In genomic region chr6:107820571-107821261, GRCh38 we compare ENCODE assay signal across 8 cellular contexts. TPM values are rescaled to one million over a fixed set of nuclear protein-coding genes. Genes with fewer than 3 reads are reported as not detected.
DNase-seq lines count a peak whose midpoint lies in the region; ATAC-seq and TF ChIP-seq lines count a peak whose summit lies in the region.

No MANE protein-coding gene starts in this region.

- H3K4me3 Mint-ChIP-seq in CD14-positive monocyte, result peak overlapping the region; percentile 27 to 65
- peak overlapping the region; percentile 93 for H3K4me3 Mint-ChIP-seq in activated T-cell treated with anti-CD3 and anti-CD28 coated beads, Interleukin-2, amount 50 U/mL, for 4 hours

- H3K9me3 Mint-ChIP-seq in CD14-positive monocyte, result peaks cover 0 to 3% (median 0%) of the 10 kb centered on the region in 7 donors
- H3K9me3 Mint-ChIP-seq in activated T-cell treated with anti-CD3 and anti-CD28 coated beads, Interleukin-2, amount 50 U/mL, for 4 hours, result no peaks in the 10 kb centered on the region

- DNase-seq in CD14-positive monocyte (ENCODE audit: low spot score) (no peak), NCI-H146 treated with DMSO at 0.1 percent for 48 hours (lab: John Stamatoyannopoulos, UW; ENCODE audit: unreplicated experiment) (peak; percentile 91), globus pallidus (ENCODE audit: low spot score) (peak; percentile 42), sciatic nerve (ENCODE audit: low spot score) (no peak), DMS114 treated with DMSO at 0.1 percent for 48 hours (lab: John Stamatoyannopoulos, UW; ENCODE audit: unreplicated experiment) (no peak)
- DNase-seq in activated T-cell treated with anti-CD3 and anti-CD28 coated beads, Interleukin-2, amount 50 U/mL, for 4 hours, result no peak

- H3K4me1 Mint-ChIP-seq in CD14-positive monocyte, result peaks cover 42% of the 10 kb centered on the region
- H3K4me1 Mint-ChIP-seq in activated T-cell treated with anti-CD3 and anti-CD28 coated beads, Interleukin-2, amount 50 U/mL, for 4 hours (ENCODE audit: low read depth), result peaks cover 85% of the 10 kb centered on the region

- no peak for TF ChIP-seq CTCF in CD14-positive monocyte (IDR thresholded peaks at IDR 0.05)

- H3K27ac Mint-ChIP-seq in CD14-positive monocyte, result peak overlapping the region in 5 of 7 donors; percentile 2 to 36 (median 15)

- H3K27me3 Mint-ChIP-seq in CD14-positive monocyte (ENCODE audit: low read depth in 3 of 3), result peaks cover 32 to 49% (median 46%) of the 10 kb centered on the region in 3 donors
- H3K27me3 Mint-ChIP-seq in activated T-cell treated with anti-CD3 and anti-CD28 coated beads, Interleukin-2, amount 50 U/mL, for 4 hours (ENCODE audit: low read depth), result no peaks in the 10 kb centered on the region

- intact Hi-C loops in CD14-positive monocyte (cut with micrococcal nuclease) (no loop called here), sciatic nerve (cut with DNase I) (no loop called here)

- peak in 1 of 2 donors; percentile 5 for ATAC-seq in activated T-cell treated with anti-CD3 and anti-CD28 coated beads, Interleukin-2, amount 50 U/mL, for 4 hours
- peak; percentile 57 for ATAC-seq in sciatic nerve
- ATAC-seq in GM19035 (IDR thresholded peaks at IDR 0.05; ENCODE audit: unreplicated experiment), result no peak
- ATAC-seq in GM18502 (IDR thresholded peaks at IDR 0.05; ENCODE audit: poor library complexity, unreplicated experiment), result no peak

- H3K36me3 Mint-ChIP-seq in CD14-positive monocyte, result no peaks in the 10 kb centered on the region
- H3K36me3 Mint-ChIP-seq in activated T-cell treated with anti-CD3 and anti-CD28 coated beads, Interleukin-2, amount 50 U/mL, for 4 hours (ENCODE audit: insufficient read depth), result peaks cover 7% of the 10 kb centered on the region

RNA-seq across cellular contexts. Expression of gene SCML4, which starts 3.4 kb away (rescaled TPM):
- polyA plus RNA-seq in CD14-positive monocyte, result under 1 TPM in 1 of 2 donors, not detected in 1; 0.22 TPM
- total RNA-seq in activated T-cell treated with anti-CD3 and anti-CD28 coated beads, Interleukin-2, amount 50 U/mL, for 4 hours, result 1 to 10 TPM; 2.1 to 2.2 (median 2.2) TPM
- 0.80 TPM for total RNA-seq in sciatic nerve

Comparison
In these comparisons a context has a peak if more than half of its experiments do, and no peak if none do; other contexts are left out.
1. DNase-seq: peak in NCI-H146 treated with DMSO at 0.1 percent for 48 hours (single experiment) and globus pallidus (single experiment); none in CD14-positive monocyte (single experiment), activated T-cell treated with anti-CD3 and anti-CD28 coated beads, Interleukin-2, amount 50 U/mL, for 4 hours (single experiment), sciatic nerve (single experiment) and DMS114 treated with DMSO at 0.1 percent for 48 hours (single experiment).